In genomic region chr2:183019718-183020442, GRCh38 we compare ENCODE assay signal across 21 cellular contexts.
"Had no signal": no experiment of that assay in that cellular context is flagged by ENCODE, and none has a peak within 500 bp of the region (broad histone marks: within the 10 kb centered on the region; RNA-seq: fewer than 3 reads in every experiment).

No MANE protein-coding gene starts in this region.

- H3K4me2 ChIP-seq: hepatocyte had no signal

- DNase-seq: activated CD4-positive, alpha-beta T cell treated with anti-CD3 and anti-CD28 coated beads, Interleukin-2, amount 50 U/mL, for 1 hour; activated CD8-positive, alpha-beta memory T cell treated with anti-CD3 and anti-CD28 coated beads, Interleukin-2, amount 10 ng/mL, durations not matched to agents 7 days and 5 days; activated CD8-positive, alpha-beta T cell treated with anti-CD3 and anti-CD28 coated beads, Interleukin-2, amount 10 ng/mL, durations not matched to agents 7 days and 5 days; activated naive CD8-positive, alpha-beta T cell treated with anti-CD3 and anti-CD28 coated beads, Interleukin-2, amount 50 U/mL, for 24 hours; activated T-cell treated with anti-CD3 and anti-CD28 coated beads, Interleukin-2, amount 50 U/mL, for 48 hours; amygdala; endodermal cell; kidney; left colon; midbrain; naive thymus-derived CD4-positive, alpha-beta T cell; pancreas; stimulated activated CD4-positive, alpha-beta T cell treated with anti-CD3 and anti-CD28 coated beads, Interleukin-2, amount 100 ng/mL, for 48 hours; stimulated activated naive CD4-positive, alpha-beta T cell treated with Interleukin-2 at 50 U/mL for 16 hours; T-helper 17 cell; T1000 had no signal

- H3K36me3 ChIP-seq: prostate gland had no signal

- H3K27ac ChIP-seq: gastroesophageal sphincter, hepatocyte, pancreas, prostate gland, tibial nerve had no signal

- H3K4me1 ChIP-seq: prostate gland had no signal

- FAIRE-seq: pancreas had no signal

- ATAC-seq: activated CD8-positive, alpha-beta memory T cell treated with anti-CD3 and anti-CD28 coated beads, Interleukin-2, amount 10 ng/mL, durations not matched to agents 7 days and 5 days; activated CD8-positive, alpha-beta T cell treated with anti-CD3 and anti-CD28 coated beads, Interleukin-2, amount 10 ng/mL, durations not matched to agents 7 days and 5 days; activated naive CD8-positive, alpha-beta T cell treated with anti-CD3 and anti-CD28 coated beads, Interleukin-2, amount 50 U/mL, for 24 hours; gastroesophageal sphincter; naive thymus-derived CD4-positive, alpha-beta T cell; pancreas; T-helper 17 cell had no signal

- H3K27me3 ChIP-seq: gastroesophageal sphincter, hepatocyte, pancreas, right atrium auricular region, tibial nerve had no signal

- H2AFZ ChIP-seq: hepatocyte had no signal

- H3K9me3 ChIP-seq: gastroesophageal sphincter, pancreas, prostate gland, right atrium auricular region, tibial nerve had no signal

- H3K4me3 ChIP-seq: gastroesophageal sphincter, hepatocyte, pancreas, prostate gland, right atrium auricular region, tibial nerve had no signal
